23 cellular contexts compared by ENCODE assay signal in genomic region chr18:35390956-35391695, GRCh38.
"Had no signal": no experiment of that assay in that cellular context is flagged by ENCODE, and none has a peak within 500 bp of the region (broad histone marks: within the 10 kb centered on the region; RNA-seq: fewer than 3 reads in every experiment).

No MANE protein-coding gene starts in this region.

- H3K9me3 ChIP-seq: esophagus squamous epithelium, lower lobe of right lung, thoracic aorta had no signal

- H3K36me3 ChIP-seq: esophagus squamous epithelium, lower lobe of right lung, neural progenitor cell, thoracic aorta had no signal

- DNase-seq: activated B cell treated with CpG ODN at 0.5 μM for 24 hours; activated CD4-positive, alpha-beta T cell treated with anti-CD3 and anti-CD28 coated beads for 36 hours; activated CD4-positive, alpha-beta T cell treated with anti-CD3 and anti-CD28 coated beads, Interleukin-2, amount 50 U/mL, for 48 hours; activated CD8-positive, alpha-beta memory T cell treated with anti-CD3 and anti-CD28 coated beads, Interleukin-2, amount 50 U/mL, for 48 hours; activated naive CD4-positive, alpha-beta T cell treated with anti-CD3 and anti-CD28 coated beads for 36 hours; activated naive CD8-positive, alpha-beta T cell treated with anti-CD3 and anti-CD28 coated beads, Interleukin-2, amount 10 ng/mL, durations not matched to agents 7 days and 5 days; activated T-cell treated with anti-CD3 and anti-CD28 coated beads, Interleukin-2, amount 50 U/mL, for 4 hours; amniotic stem cell; cerebellar nuclear complex; endodermal cell; esophagus squamous epithelium; lower lobe of right lung; naive thymus-derived CD8-positive, alpha-beta T cell; stimulated activated CD4-positive, alpha-beta T cell treated with anti-CD3 and anti-CD28 coated beads, Interleukin-2, amount 100 ng/mL, for 48 hours; stimulated activated CD8-positive, alpha-beta memory T cell treated with anti-CD3 and anti-CD28 coated beads, Interleukin-4, amount 100 ng/mL, for 48 hours; stimulated activated naive CD4-positive, alpha-beta T cell; T-helper 9 cell had no signal

- H2AFZ ChIP-seq: neural progenitor cell had no signal

- H3K9ac ChIP-seq: neural progenitor cell had no signal

- H3K27ac Mint-ChIP-seq: activated B cell treated with CpG ODN at 0.5 μM for 24 hours; activated CD4-positive, alpha-beta T cell treated with anti-CD3 and anti-CD28 coated beads for 36 hours; activated naive CD4-positive, alpha-beta T cell treated with anti-CD3 and anti-CD28 coated beads for 36 hours; activated naive CD8-positive, alpha-beta T cell treated with anti-CD3 and anti-CD28 coated beads, Interleukin-2, amount 10 ng/mL, durations not matched to agents 7 days and 5 days; endodermal cell; neural progenitor cell; progenitor cell of endocrine pancreas; type B pancreatic cell had no signal

- ATAC-seq: activated CD4-positive, alpha-beta T cell treated with anti-CD3 and anti-CD28 coated beads for 36 hours; activated T-cell treated with anti-CD3 and anti-CD28 coated beads, Interleukin-2, amount 50 U/mL, for 4 hours; left lobe of liver; naive thymus-derived CD8-positive, alpha-beta T cell had no signal

- H3K4me3 Mint-ChIP-seq: activated B cell treated with CpG ODN at 0.5 μM for 24 hours; activated CD4-positive, alpha-beta T cell treated with anti-CD3 and anti-CD28 coated beads for 36 hours; activated naive CD4-positive, alpha-beta T cell treated with anti-CD3 and anti-CD28 coated beads for 36 hours; activated naive CD8-positive, alpha-beta T cell treated with anti-CD3 and anti-CD28 coated beads, Interleukin-2, amount 10 ng/mL, durations not matched to agents 7 days and 5 days; activated T-cell treated with anti-CD3 and anti-CD28 coated beads, Interleukin-2, amount 50 U/mL, for 4 hours; endodermal cell; naive thymus-derived CD8-positive, alpha-beta T cell; neural progenitor cell; type B pancreatic cell had no signal

- H3K4me1 ChIP-seq: esophagus squamous epithelium, neural progenitor cell had no signal

- H3K4me1 Mint-ChIP-seq: neural progenitor cell had no signal

- H3K27me3 ChIP-seq: esophagus squamous epithelium, neural progenitor cell had no signal

- H3K9me3 Mint-ChIP-seq: neural progenitor cell had no signal

- H3K27ac ChIP-seq: coronary artery, esophagus squamous epithelium, lower lobe of right lung, neural progenitor cell, thoracic aorta had no signal

- H3K4me3 ChIP-seq: coronary artery, esophagus squamous epithelium, lower lobe of right lung, neural progenitor cell, thoracic aorta had no signal

- H3K36me3 Mint-ChIP-seq: activated naive CD8-positive, alpha-beta T cell treated with anti-CD3 and anti-CD28 coated beads, Interleukin-2, amount 10 ng/mL, durations not matched to agents 7 days and 5 days; naive thymus-derived CD8-positive, alpha-beta T cell; neural progenitor cell; type B pancreatic cell had no signal

- H3K4me2 ChIP-seq: neural progenitor cell had no signal
